ENCODE assay signal across 23 cellular contexts in genomic region chr1:34840426-34840825, GRCh38. TPM values are rescaled to one million over a fixed set of nuclear protein-coding genes. Genes with fewer than 3 reads are reported as not detected.
"Had no signal": no experiment of that assay in that cellular context is flagged by ENCODE, and none has a peak within 500 bp of the region (broad histone marks: within the 10 kb centered on the region; RNA-seq: fewer than 3 reads in every experiment).

No MANE protein-coding gene starts in this region.

- H3K9me3 ChIP-seq: colonic mucosa, gastroesophageal sphincter, neutrophil, suprapubic skin, thyroid gland, uterus had no signal

- H3K27ac Mint-ChIP-seq: naive B cell, nephron progenitor cell, type B pancreatic cell had no signal

- H3K27me3 Mint-ChIP-seq: naive B cell, type B pancreatic cell had no signal

- H3K36me3 Mint-ChIP-seq: naive B cell, type B pancreatic cell had no signal

- ATAC-seq: esophagus mucosa, gastroesophageal sphincter, left cardiac atrium had no signal

- H3K27ac ChIP-seq: colonic mucosa, gastroesophageal sphincter, neutrophil, suprapubic skin, thyroid gland, uterus had no signal

- DNase-seq: colonic mucosa; effector CD4-positive, alpha-beta T cell; glutamatergic neuron; kidney; left cardiac atrium; mesendoderm; naive B cell; nephron progenitor cell; small intestine; stimulated activated CD4-positive, alpha-beta T cell treated with anti-CD3 and anti-CD28 coated beads, Interleukin-12 subunit alpha, Interleukin-12 subunit beta, amount 100 ng/mL, for 4 hours; stimulated activated naive CD4-positive, alpha-beta T cell; thyroid gland; uterus had no signal

- H3K4me3 Mint-ChIP-seq: nephron progenitor cell, type B pancreatic cell had no signal

- H3K4me1 ChIP-seq: colonic mucosa, uterus had no signal

- H3K27me3 ChIP-seq: colonic mucosa, gastroesophageal sphincter, neutrophil, suprapubic skin, thyroid gland, uterus had no signal

- H3K36me3 ChIP-seq: colonic mucosa, neutrophil, suprapubic skin, thyroid gland, uterus had no signal

- H3K4me3 ChIP-seq: colonic mucosa, gastroesophageal sphincter, suprapubic skin, thyroid gland, uterus had no signal

RNA-seq across cellular contexts. Expression of gene GJA4, which starts 47.6 kb away (rescaled TPM):
- total RNA-seq: fibroblast of villous mesenchyme, osteoblast had no signal

RNA-seq across cellular contexts. Expression of gene GJB3, which starts 59.4 kb away (rescaled TPM):
- total RNA-seq: cerebellum, fibroblast of villous mesenchyme, left cardiac atrium, lung microvascular endothelial cell, osteoblast, pulmonary artery endothelial cell had no signal
